1 cellular context compared by ENCODE assay signal in the genomic region with DNA sequence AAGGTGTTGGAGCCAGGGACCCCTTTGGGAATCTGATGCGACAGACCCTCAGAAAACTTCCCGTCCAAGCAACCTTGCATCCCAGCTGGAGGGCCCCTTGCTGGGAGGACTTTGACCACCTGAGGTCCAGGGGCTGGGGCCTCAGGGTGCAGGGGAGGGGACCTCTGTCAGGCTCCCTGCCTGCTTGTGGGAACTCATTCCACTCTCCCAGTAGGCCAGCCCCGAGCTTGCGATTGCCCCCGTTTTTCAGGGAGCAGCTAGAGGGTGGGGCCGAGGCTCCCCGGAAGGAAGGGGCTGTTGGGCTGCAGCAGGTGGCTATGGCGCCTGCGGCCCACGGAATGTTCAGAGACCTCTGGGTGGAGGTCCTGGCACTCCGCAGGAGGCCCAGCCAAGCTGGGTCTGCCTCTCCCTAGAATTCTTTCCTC.
TF ChIP-seq lines count a peak whose summit lies in the region.

No MANE protein-coding gene starts in this region.

TF ChIP-seq in HepG2, 621 proteins besides CTCF, POLR2A, EP300 and RAD21 (continued from another document and continues in another):
- TF ChIP-seq, protein P1, sequence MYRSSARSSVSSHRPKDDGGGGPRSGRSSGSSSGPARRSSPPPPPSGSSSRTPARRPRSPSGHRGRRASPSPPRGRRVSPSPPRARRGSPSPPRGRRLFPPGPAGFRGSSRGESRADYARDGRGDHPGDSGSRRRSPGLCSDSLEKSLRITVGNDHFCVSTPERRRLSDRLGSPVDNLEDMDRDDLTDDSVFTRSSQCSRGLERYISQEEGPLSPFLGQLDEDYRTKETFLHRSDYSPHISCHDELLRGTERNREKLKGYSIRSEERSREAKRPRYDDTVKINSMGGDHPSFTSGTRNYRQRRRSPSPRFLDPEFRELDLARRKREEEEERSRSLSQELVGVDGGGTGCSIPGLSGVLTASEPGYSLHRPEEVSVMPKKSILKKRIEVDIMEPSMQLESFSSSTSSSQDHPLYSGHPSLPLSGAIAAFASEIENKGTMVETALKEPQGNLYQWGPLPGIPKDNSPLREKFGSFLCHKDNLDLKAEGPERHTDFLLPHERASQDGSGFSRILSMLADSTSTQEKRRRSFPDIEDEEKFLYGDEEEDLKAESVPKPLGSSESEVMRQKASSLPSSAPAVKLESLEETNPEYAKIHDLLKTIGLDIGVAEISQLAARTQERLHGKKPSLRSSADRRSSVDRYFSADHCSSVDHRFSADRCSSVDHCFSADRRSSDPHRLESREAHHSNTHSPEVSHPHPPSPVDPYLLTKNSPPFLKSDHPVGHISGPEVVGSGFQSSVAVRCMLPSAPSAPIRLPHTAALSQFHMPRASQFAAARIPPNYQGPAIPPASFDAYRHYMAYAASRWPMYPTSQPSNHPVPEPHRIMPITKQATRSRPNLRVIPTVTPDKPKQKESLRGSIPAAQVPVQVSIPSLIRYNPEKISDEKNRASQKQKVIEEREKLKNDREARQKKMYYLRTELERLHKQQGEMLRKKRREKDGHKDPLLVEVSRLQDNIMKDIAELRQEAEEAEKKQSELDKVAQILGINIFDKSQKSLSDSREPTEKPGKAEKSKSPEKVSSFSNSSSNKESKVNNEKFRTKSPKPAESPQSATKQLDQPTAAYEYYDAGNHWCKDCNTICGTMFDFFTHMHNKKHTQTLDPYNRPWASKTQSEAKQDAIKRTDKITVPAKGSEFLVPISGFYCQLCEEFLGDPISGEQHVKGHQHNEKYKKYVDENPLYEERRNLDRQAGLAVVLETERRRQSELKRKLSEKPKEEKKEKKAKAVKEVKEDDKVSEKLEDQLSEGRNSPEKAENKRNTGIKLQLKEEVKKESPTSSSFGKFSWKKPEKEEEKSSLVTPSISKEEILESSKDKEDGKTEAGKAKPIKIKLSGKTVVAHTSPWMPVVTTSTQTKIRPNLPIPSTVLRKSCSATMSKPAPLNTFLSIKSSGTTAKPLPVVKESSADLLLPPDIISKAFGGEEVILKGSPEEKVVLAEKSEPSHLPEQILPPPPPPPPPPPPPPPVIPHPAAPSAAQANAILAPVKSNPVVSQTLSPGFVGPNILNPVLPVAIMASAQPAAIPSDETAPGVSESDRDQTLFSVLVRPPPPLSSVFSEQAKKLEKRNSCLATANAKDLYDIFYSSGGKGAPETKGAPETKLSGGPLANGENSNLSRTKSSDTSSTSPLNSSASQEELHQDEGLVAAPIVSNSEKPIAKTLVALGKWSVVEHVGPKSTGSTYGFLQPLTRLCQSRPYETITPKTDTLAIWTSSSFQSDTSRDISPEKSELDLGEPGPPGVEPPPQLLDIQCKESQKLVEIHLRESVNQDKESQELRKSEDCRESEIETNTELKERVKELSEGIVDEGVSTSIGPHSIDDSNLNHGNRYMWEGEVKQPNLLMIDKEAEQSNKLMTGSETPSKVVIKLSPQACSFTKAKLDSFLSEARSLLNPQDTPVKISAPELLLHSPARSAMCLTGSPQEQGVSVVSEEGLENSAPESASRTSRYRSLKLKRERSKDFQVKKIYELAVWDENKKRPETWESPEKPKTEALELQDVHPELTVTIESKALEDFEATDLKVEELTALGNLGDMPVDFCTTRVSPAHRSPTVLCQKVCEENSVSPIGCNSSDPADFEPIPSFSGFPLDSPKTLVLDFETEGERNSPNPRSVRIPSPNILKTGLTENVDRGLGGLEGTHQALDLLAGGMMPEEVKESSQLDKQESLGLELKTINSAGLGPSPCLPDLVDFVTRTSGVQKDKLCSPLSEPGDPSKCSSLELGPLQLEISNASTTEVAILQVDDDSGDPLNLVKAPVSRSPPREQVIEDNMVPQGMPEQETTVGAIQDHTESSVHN (CRISPR knock-in tag; IDR thresholded peaks at IDR 0.05): no peak
- TF ChIP-seq MED8 (CRISPR knock-in tag; IDR thresholded peaks at IDR 0.05; ENCODE audit: insufficient replicate concordance): no peak
- TF ChIP-seq, protein P2, sequence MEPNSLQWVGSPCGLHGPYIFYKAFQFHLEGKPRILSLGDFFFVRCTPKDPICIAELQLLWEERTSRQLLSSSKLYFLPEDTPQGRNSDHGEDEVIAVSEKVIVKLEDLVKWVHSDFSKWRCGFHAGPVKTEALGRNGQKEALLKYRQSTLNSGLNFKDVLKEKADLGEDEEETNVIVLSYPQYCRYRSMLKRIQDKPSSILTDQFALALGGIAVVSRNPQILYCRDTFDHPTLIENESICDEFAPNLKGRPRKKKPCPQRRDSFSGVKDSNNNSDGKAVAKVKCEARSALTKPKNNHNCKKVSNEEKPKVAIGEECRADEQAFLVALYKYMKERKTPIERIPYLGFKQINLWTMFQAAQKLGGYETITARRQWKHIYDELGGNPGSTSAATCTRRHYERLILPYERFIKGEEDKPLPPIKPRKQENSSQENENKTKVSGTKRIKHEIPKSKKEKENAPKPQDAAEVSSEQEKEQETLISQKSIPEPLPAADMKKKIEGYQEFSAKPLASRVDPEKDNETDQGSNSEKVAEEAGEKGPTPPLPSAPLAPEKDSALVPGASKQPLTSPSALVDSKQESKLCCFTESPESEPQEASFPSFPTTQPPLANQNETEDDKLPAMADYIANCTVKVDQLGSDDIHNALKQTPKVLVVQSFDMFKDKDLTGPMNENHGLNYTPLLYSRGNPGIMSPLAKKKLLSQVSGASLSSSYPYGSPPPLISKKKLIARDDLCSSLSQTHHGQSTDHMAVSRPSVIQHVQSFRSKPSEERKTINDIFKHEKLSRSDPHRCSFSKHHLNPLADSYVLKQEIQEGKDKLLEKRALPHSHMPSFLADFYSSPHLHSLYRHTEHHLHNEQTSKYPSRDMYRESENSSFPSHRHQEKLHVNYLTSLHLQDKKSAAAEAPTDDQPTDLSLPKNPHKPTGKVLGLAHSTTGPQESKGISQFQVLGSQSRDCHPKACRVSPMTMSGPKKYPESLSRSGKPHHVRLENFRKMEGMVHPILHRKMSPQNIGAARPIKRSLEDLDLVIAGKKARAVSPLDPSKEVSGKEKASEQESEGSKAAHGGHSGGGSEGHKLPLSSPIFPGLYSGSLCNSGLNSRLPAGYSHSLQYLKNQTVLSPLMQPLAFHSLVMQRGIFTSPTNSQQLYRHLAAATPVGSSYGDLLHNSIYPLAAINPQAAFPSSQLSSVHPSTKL (CRISPR knock-in tag; IDR thresholded peaks at IDR 0.05): no peak
- 0 out of 2 replicates have a peak, but pooled peaks have one; percentile 13 for TF ChIP-seq THAP11 (CRISPR knock-in tag; IDR thresholded peaks at IDR 0.05)
- no peak for TF ChIP-seq BRCA1 (CRISPR knock-in tag; IDR thresholded peaks at IDR 0.05)
- no peak for TF ChIP-seq SCMH1 (CRISPR knock-in tag; IDR thresholded peaks at IDR 0.05; ENCODE audit: borderline replicate concordance)
- no peak for TF ChIP-seq TMF1 (CRISPR knock-in tag; IDR thresholded peaks at IDR 0.05; ENCODE audit: low read depth)
- no peak for TF ChIP-seq SP140L (CRISPR knock-in tag; IDR thresholded peaks at IDR 0.05; ENCODE audit: borderline replicate concordance)
- no peak for TF ChIP-seq ZNF564 (CRISPR knock-in tag; IDR thresholded peaks at IDR 0.05)
- TF ChIP-seq, protein P3, sequence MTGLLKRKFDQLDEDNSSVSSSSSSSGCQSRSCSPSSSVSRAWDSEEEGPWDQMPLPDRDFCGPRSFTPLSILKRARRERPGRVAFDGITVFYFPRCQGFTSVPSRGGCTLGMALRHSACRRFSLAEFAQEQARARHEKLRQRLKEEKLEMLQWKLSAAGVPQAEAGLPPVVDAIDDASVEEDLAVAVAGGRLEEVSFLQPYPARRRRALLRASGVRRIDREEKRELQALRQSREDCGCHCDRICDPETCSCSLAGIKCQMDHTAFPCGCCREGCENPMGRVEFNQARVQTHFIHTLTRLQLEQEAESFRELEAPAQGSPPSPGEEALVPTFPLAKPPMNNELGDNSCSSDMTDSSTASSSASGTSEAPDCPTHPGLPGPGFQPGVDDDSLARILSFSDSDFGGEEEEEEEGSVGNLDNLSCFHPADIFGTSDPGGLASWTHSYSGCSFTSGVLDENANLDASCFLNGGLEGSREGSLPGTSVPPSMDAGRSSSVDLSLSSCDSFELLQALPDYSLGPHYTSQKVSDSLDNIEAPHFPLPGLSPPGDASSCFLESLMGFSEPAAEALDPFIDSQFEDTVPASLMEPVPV (CRISPR knock-in tag; IDR thresholded peaks at IDR 0.05): no peak
- TF ChIP-seq KDM3A (CRISPR knock-in tag; IDR thresholded peaks at IDR 0.05; ENCODE audit: low read depth): 0 out of 2 replicates have a peak, but pooled peaks have one; percentile 14
- TF ChIP-seq ZNF883 (CRISPR knock-in tag; IDR thresholded peaks at IDR 0.05; ENCODE audit: not compliant biosample characterization): no peak
- no peak for TF ChIP-seq SALL2 (CRISPR knock-in tag; IDR thresholded peaks at IDR 0.05)
- TF ChIP-seq, protein P4, sequence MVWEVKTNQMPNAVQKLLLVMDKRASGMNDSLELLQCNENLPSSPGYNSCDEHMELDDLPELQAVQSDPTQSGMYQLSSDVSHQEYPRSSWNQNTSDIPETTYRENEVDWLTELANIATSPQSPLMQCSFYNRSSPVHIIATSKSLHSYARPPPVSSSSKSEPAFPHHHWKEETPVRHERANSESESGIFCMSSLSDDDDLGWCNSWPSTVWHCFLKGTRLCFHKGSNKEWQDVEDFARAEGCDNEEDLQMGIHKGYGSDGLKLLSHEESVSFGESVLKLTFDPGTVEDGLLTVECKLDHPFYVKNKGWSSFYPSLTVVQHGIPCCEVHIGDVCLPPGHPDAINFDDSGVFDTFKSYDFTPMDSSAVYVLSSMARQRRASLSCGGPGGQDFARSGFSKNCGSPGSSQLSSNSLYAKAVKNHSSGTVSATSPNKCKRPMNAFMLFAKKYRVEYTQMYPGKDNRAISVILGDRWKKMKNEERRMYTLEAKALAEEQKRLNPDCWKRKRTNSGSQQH (CRISPR knock-in tag; IDR thresholded peaks at IDR 0.05; ENCODE audit: low read depth): 0 out of 2 replicates have a peak, but pooled peaks have one; percentile 32
- TF ChIP-seq, protein P5, sequence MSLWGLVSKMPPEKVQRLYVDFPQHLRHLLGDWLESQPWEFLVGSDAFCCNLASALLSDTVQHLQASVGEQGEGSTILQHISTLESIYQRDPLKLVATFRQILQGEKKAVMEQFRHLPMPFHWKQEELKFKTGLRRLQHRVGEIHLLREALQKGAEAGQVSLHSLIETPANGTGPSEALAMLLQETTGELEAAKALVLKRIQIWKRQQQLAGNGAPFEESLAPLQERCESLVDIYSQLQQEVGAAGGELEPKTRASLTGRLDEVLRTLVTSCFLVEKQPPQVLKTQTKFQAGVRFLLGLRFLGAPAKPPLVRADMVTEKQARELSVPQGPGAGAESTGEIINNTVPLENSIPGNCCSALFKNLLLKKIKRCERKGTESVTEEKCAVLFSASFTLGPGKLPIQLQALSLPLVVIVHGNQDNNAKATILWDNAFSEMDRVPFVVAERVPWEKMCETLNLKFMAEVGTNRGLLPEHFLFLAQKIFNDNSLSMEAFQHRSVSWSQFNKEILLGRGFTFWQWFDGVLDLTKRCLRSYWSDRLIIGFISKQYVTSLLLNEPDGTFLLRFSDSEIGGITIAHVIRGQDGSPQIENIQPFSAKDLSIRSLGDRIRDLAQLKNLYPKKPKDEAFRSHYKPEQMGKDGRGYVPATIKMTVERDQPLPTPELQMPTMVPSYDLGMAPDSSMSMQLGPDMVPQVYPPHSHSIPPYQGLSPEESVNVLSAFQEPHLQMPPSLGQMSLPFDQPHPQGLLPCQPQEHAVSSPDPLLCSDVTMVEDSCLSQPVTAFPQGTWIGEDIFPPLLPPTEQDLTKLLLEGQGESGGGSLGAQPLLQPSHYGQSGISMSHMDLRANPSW (CRISPR knock-in tag; IDR thresholded peaks at IDR 0.05; ENCODE audit: borderline replicate concordance): no peak
- TF ChIP-seq POLR2AphosphoS5 (IDR thresholded peaks at IDR 0.05; ENCODE audit: low read depth, low read length): no peak
- TF ChIP-seq, protein P6, sequence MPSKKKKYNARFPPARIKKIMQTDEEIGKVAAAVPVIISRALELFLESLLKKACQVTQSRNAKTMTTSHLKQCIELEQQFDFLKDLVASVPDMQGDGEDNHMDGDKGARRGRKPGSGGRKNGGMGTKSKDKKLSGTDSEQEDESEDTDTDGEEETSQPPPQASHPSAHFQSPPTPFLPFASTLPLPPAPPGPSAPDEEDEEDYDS (CRISPR knock-in tag; IDR thresholded peaks at IDR 0.05): no peak
- TF ChIP-seq ZNF253 (CRISPR knock-in tag; IDR thresholded peaks at IDR 0.05; ENCODE audit: borderline replicate concordance): no peak
- TF ChIP-seq, protein P7, sequence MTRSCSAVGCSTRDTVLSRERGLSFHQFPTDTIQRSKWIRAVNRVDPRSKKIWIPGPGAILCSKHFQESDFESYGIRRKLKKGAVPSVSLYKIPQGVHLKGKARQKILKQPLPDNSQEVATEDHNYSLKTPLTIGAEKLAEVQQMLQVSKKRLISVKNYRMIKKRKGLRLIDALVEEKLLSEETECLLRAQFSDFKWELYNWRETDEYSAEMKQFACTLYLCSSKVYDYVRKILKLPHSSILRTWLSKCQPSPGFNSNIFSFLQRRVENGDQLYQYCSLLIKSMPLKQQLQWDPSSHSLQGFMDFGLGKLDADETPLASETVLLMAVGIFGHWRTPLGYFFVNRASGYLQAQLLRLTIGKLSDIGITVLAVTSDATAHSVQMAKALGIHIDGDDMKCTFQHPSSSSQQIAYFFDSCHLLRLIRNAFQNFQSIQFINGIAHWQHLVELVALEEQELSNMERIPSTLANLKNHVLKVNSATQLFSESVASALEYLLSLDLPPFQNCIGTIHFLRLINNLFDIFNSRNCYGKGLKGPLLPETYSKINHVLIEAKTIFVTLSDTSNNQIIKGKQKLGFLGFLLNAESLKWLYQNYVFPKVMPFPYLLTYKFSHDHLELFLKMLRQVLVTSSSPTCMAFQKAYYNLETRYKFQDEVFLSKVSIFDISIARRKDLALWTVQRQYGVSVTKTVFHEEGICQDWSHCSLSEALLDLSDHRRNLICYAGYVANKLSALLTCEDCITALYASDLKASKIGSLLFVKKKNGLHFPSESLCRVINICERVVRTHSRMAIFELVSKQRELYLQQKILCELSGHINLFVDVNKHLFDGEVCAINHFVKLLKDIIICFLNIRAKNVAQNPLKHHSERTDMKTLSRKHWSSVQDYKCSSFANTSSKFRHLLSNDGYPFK (CRISPR knock-in tag; IDR thresholded peaks at IDR 0.05; ENCODE audit: borderline replicate concordance): no peak
- no peak for TF ChIP-seq ZNF3 (CRISPR knock-in tag; IDR thresholded peaks at IDR 0.05)
- TF ChIP-seq ZBTB20 (CRISPR knock-in tag; IDR thresholded peaks at IDR 0.05; ENCODE audit: borderline replicate concordance, low read depth): no peak
- no peak for TF ChIP-seq MXD4 (CRISPR knock-in tag; IDR thresholded peaks at IDR 0.05)
